Comparison of ENCODE assay signal across 19 cellular contexts in the genomic region with DNA sequence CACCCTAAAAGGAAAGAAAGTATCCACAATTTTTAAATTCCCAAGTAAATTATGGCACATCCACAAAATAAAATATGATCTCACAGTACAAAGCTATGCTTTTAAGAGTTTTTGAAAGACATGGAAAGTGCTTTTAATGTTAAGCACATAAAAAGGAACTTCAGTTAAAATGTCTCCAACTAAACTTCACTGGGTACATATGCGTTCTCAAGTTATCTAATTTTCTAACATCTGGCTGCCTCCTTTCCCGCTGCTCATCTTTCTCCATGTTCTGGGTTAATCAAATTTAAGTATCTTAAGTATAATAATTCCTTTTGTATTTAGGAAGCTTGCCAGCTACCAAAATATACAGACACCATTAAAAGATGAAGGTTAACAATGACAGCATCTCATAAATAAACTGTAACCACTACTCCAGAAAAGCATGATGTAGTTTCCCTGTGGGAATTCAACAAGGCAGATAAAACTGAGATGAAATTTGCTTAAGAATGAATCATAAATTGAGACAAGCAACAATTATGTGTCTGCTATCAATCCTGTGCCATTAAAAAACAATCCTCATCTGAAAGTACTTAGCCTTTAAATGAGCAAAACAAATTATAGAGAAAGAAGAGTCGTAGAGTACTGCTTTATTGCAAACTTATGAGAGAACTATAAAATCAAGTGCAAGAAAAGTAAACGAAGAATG. TPM values are rescaled to one million over a fixed set of nuclear protein-coding genes. Genes with fewer than 3 reads are reported as not detected.
DNase-seq lines count a peak whose midpoint lies in the region; ATAC-seq and TF ChIP-seq lines count a peak whose summit lies in the region.
"Had no signal": no experiment of that assay in that cellular context is flagged by ENCODE, and none has a peak within 500 bp of the region (broad histone marks: within the 10 kb centered on the region; RNA-seq: fewer than 3 reads in every experiment).

No MANE protein-coding gene starts in this region.

- H3F3A ChIP-seq in SK-N-SH (replicated peaks; ENCODE audit: insufficient read depth): peaks cover 3% of the 10 kb centered on the region

- DNase-seq in AG04449 (ENCODE audit: low read depth, low spot score) (peak; percentile 45), GM04503 (ENCODE audit: low read depth) (peak; percentile 78), SK-N-SH (peak; percentile 22), left kidney (ENCODE audit: low read depth, low spot score) (peak; percentile 55), right cardiac atrium (no peak), Calu3 (no peak)
- DNase-seq: DMS153, H9, kidney glomerular epithelial cell, NCI-H1694, NCI-H446 treated with DMSO at 0.1 percent for 48 hours, SHP77 treated with DMSO at 0.1 percent for 48 hours, stomach had no signal

- H3K27ac ChIP-seq in SK-N-SH (ENCODE audit: low read depth in 2 of 2, low read length in 1 of 2) (peak overlapping the region; percentile 72 to 83), right cardiac atrium (ENCODE audit: low read length) (no peak overlapping the region)
- H3K27ac ChIP-seq: cardiac muscle cell, stomach had no signal

- peaks cover 24% of the 10 kb centered on the region for H3K4me1 Mint-ChIP-seq in Calu3 (ENCODE audit: low read depth, unreplicated experiment)

- no peaks in the 10 kb centered on the region for H3K36me3 Mint-ChIP-seq in Calu3 (ENCODE audit: insufficient read depth, unreplicated experiment)

- ATAC-seq in right cardiac atrium (no peak), GM21576 (IDR thresholded peaks at IDR 0.05; ENCODE audit: unreplicated experiment) (no peak), GM18505 (IDR thresholded peaks at IDR 0.05; ENCODE audit: unreplicated experiment) (no peak)
- ATAC-seq: activated CD4-positive, CD25-positive, alpha-beta regulatory T cell treated with anti-CD3 and anti-CD28 coated beads, Interleukin-2, amount 50 U/mL, for 24 hours had no signal

- 6% methylated on average over 4 of the region's 4 CpGs for WGBS in SK-N-SH (ENCODE audit: low lambda C conversion rate)
- WGBS in right cardiac atrium: 54% methylated on average over 4 of the region's 4 CpGs

- BruUV-seq in Calu3 (replicated peaks; lab: Mats Ljungman, UMichigan): no TSS peak

- peak overlapping the region; percentile 30; the same call in 1 of the 2 replicates for H3K4me2 ChIP-seq in SK-N-SH

- peak; percentile 88 to 92; a peak in 3 of 4 replicates for TF ChIP-seq EP300 in SK-N-SH (IDR thresholded peaks at IDR 0.05; ENCODE audit: borderline replicate concordance in 1 of 2, low read depth in 1 of 2, low read length in 1 of 2)

- H3K4me3 Mint-ChIP-seq in Calu3 (ENCODE audit: low read depth, unreplicated experiment): no peak overlapping the region
- H3K4me3 Mint-ChIP-seq: H9; neural crest cell; T-helper 2 cell treated with Interferon-gamma antibody and Interleukin-4, amounts not matched to agents 5 μg/mL and 100 μg/mL, for 36 hours had no signal

- H3K27me3 ChIP-seq in SK-N-SH (ENCODE audit: insufficient read depth) (no peaks in the 10 kb centered on the region), right cardiac atrium (ENCODE audit: control insufficient read depth, insufficient read depth) (no peaks in the 10 kb centered on the region)
- H3K27me3 ChIP-seq: cardiac muscle cell, stomach had no signal

- no peaks in the 10 kb centered on the region for H3K9me3 Mint-ChIP-seq in Calu3 (ENCODE audit: low read depth, unreplicated experiment)
- H3K9me3 Mint-ChIP-seq: H9; neural crest cell; T-helper 2 cell treated with Interferon-gamma antibody and Interleukin-4, amounts not matched to agents 5 μg/mL and 100 μg/mL, for 36 hours had no signal

- TF ChIP-seq POLR2A in GM18505 (IDR thresholded peaks at IDR 0.05; ENCODE audit: borderline replicate concordance, extremely low read depth, insufficient read depth, insufficient read length): no peak

- H3K9ac ChIP-seq in SK-N-SH: no peak overlapping the region

- no peaks in the 10 kb centered on the region for H3K27me3 Mint-ChIP-seq in Calu3 (ENCODE audit: unreplicated experiment)

- peaks cover 7 to 11% of the 10 kb centered on the region in 2 experiments; a peak in 3 of 4 replicates for H3K4me1 ChIP-seq in SK-N-SH (ENCODE audit: control insufficient read depth in 1 of 2, insufficient read depth in 2 of 2, low read depth in 1 of 2, low read length in 1 of 2)
- no peaks in the 10 kb centered on the region for H3K4me1 ChIP-seq in right cardiac atrium (ENCODE audit: control insufficient read depth, insufficient read depth, low read length)
- H3K4me1 ChIP-seq: stomach had no signal

- peaks cover 6% of the 10 kb centered on the region for H3K79me2 ChIP-seq in SK-N-SH (ENCODE audit: insufficient read depth)

- H3K4me3 ChIP-seq in AG04449 (ENCODE audit: low read depth, low read length) (no peak overlapping the region), SK-N-SH (ENCODE audit: low read depth in 2 of 2, low read length in 1 of 2) (peak overlapping the region in 1 of 2 experiments; percentile 26; a peak in 1 of 4 replicates), right cardiac atrium (ENCODE audit: low read length) (no peak overlapping the region)
- H3K4me3 ChIP-seq: cardiac muscle cell, stomach had no signal

- TF ChIP-seq CTCF in AG04449 (IDR thresholded peaks at IDR 0.05; ENCODE audit: insufficient read depth, low read length, missing control alignments) (no peak), SK-N-SH (IDR thresholded peaks at IDR 0.05) (no peak), Calu3 (IDR thresholded peaks at IDR 0.05; ENCODE audit: unreplicated experiment) (no peak)

- intact Hi-C loops in right cardiac atrium (cut with DNase I): no loop called here
- intact Hi-C loops in Calu3 (cut with micrococcal nuclease; ENCODE audit: unreplicated experiment): no loop called here

- no peak; the same call in 1 of the 2 replicates for TF ChIP-seq RAD21 in SK-N-SH (IDR thresholded peaks at IDR 0.05; ENCODE audit: low read length)

- 0 out of 2 replicates have a peak overlapping the region, but pooled peaks have one; percentile 19 for H2AFZ ChIP-seq in SK-N-SH (ENCODE audit: low read depth)

- H3K9me3 ChIP-seq in SK-N-SH (no peaks in the 10 kb centered on the region), right cardiac atrium (ENCODE audit: control insufficient read depth, low read length) (no peaks in the 10 kb centered on the region)
- H3K9me3 ChIP-seq: stomach had no signal

- POLR2A ChIA-PET in AG04449 (lab: Yijun Ruan, JAX): no interaction called here
- POLR2A ChIA-PET in SK-N-SH (lab: Yijun Ruan, JAX): no interaction called here

- no peaks in the 10 kb centered on the region for H3K9me2 ChIP-seq in SK-N-SH

- CTCF ChIA-PET in AG04449 (lab: Yijun Ruan, JAX) (interaction anchor here (1.1 kb wide), 1 partner anchor 25 kb away, joined by 4 read pairs; the partner anchor contains the start of gene PRSS12), SK-N-SH (lab: Yijun Ruan, JAX) (interaction anchor here (1.0 to 1.4 kb wide), 2 partner anchors 13 to 25 kb away, joined by 3 to 6 read pairs; partner anchors contain the start of gene PRSS12), Calu3 (lab: Charles Lee) (no interaction called here)

- H3K27ac Mint-ChIP-seq in Calu3 (ENCODE audit: unreplicated experiment): no peak overlapping the region
- H3K27ac Mint-ChIP-seq: H9; T-helper 2 cell treated with Interferon-gamma antibody and Interleukin-4, amounts not matched to agents 5 μg/mL and 100 μg/mL, for 36 hours had no signal

- no peaks in the 10 kb centered on the region for H4K20me1 ChIP-seq in SK-N-SH (ENCODE audit: insufficient read depth)

- H3K36me3 ChIP-seq in SK-N-SH (replicated peaks in 1 of 2; ENCODE audit: control insufficient read depth in 1 of 2, insufficient read depth in 2 of 2, low read length in 1 of 2): peaks cover 12 to 18% of the 10 kb centered on the region in 2 experiments
- H3K36me3 ChIP-seq: cardiac muscle cell, stomach had no signal

TF ChIP-seq in SK-N-SH, 30 proteins besides CTCF, POLR2A, EP300 and RAD21 (continues in another document):
- no peak for TF ChIP-seq MXI1 (IDR thresholded peaks at IDR 0.05; ENCODE audit: low read depth, low read length)
- peak; percentile 57; the same call in 1 of the 2 replicates for TF ChIP-seq RXRA (IDR thresholded peaks at IDR 0.05; ENCODE audit: borderline replicate concordance, low read depth)
- no peak for TF ChIP-seq SIN3A (IDR thresholded peaks at IDR 0.05; ENCODE audit: borderline replicate concordance, low read depth, low read length)
- no peak for TF ChIP-seq RFX5 (IDR thresholded peaks at IDR 0.05; ENCODE audit: low read length)
- no peak for TF ChIP-seq USF1 (IDR thresholded peaks at IDR 0.05; ENCODE audit: borderline replicate concordance, low read depth)
- peak; percentile 81; the same call in 1 of the 2 replicates for TF ChIP-seq RCOR1 (IDR thresholded peaks at IDR 0.05; ENCODE audit: low read length)
- TF ChIP-seq USF2 (IDR thresholded peaks at IDR 0.05; ENCODE audit: borderline replicate concordance, low read depth, low read length): no peak
- peak; percentile 97 for TF ChIP-seq TCF12 (IDR thresholded peaks at IDR 0.05)
- no peak for TF ChIP-seq TAF1 (IDR thresholded peaks at IDR 0.05; ENCODE audit: borderline replicate concordance, low read depth, low read length)
- TF ChIP-seq, protein P1, sequence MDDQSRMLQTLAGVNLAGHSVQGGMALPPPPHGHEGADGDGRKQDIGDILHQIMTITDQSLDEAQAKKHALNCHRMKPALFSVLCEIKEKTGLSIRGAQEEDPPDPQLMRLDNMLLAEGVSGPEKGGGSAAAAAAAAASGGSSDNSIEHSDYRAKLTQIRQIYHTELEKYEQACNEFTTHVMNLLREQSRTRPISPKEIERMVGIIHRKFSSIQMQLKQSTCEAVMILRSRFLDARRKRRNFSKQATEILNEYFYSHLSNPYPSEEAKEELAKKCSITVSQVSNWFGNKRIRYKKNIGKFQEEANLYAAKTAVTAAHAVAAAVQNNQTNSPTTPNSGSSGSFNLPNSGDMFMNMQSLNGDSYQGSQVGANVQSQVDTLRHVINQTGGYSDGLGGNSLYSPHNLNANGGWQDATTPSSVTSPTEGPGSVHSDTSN (IDR thresholded peaks at IDR 0.05): peak; percentile 93

RNA-seq across cellular contexts. Expression of gene PRSS12, which starts 25.1 kb away (rescaled TPM):
- polyA plus RNA-seq in SK-N-SH (2012; rRNA removed) (134 and 137 TPM in 2 replicates), right cardiac atrium (0.02 TPM)
- polyA plus RNA-seq in SK-N-SH (2012; cell fraction: cytosol; rRNA removed): 177 and 193 TPM in 2 replicates
- polyA plus RNA-seq in SK-N-SH (2012; cell fraction: nucleus; rRNA removed): 101 and 180 TPM in 2 replicates
- total RNA-seq in right cardiac atrium (not detected), Calu3 (2022) (44.4 and 48.7 TPM in 2 replicates)

Comparison
In these comparisons a context has a peak if more than half of its experiments do, and no peak if none do; other contexts are left out.
1. DNase-seq: peak in AG04449 (single experiment), GM04503 (single experiment), SK-N-SH (single experiment) and left kidney (single experiment); none in right cardiac atrium (0 of 3) and Calu3 (single experiment).
2. RNA of gene PRSS12, which starts 25.1 kb away (total RNA-seq): 44.4 to 48.7 TPM in Calu3; not detected in right cardiac atrium; every median in the first group is over 10 times any median in the second.